In the genomic region with DNA sequence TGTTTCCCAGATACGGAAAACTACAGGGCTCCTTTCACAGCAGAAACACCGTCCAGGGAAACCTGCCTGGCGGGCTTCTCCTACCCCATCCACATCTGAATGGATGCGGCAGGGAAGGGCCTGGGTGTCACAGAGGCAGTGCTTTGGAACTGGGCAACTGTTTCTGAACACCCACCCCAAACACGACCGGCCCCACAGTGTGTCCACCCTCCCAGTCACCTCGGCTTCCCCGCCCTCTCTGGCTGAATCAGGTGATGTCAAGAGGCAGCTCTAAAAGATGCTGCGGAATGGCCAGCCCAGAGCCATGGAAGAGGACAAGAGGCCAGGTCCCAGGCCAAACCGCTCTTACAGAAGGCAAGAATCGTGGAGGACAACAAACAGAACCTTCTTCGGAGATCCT, we compare ENCODE assay signal across 36 cellular contexts. TPM values are rescaled to one million over a fixed set of nuclear protein-coding genes. Genes with fewer than 3 reads are reported as not detected.
"Had no signal": no experiment of that assay in that cellular context is flagged by ENCODE, and none has a peak within 500 bp of the region (broad histone marks: within the 10 kb centered on the region; RNA-seq: fewer than 3 reads in every experiment).

No MANE protein-coding gene starts in this region.

- H3K9me3 Mint-ChIP-seq: activated CD4-positive, alpha-beta memory T cell treated with anti-CD3 and anti-CD28 coated beads, Interleukin-2, amount 10 ng/mL, durations not matched to agents 7 days and 5 days; activated naive CD4-positive, alpha-beta T cell treated with anti-CD3 and anti-CD28 coated beads, Interleukin-2, amount 10 ng/mL, durations not matched to agents 7 days and 5 days; activated naive CD8-positive, alpha-beta T cell treated with anti-CD3 and anti-CD28 coated beads, Interleukin-2, amount 50 U/mL, for 24 hours; central memory CD8-positive, alpha-beta T cell had no signal

- DNase-seq: activated CD4-positive, alpha-beta memory T cell treated with anti-CD3 and anti-CD28 coated beads, Interleukin-2, amount 10 ng/mL, durations not matched to agents 7 days and 5 days; activated CD4-positive, alpha-beta T cell treated with anti-CD3 and anti-CD28 coated beads for 1 hour; activated CD4-positive, alpha-beta T cell treated with anti-CD3 and anti-CD28 coated beads for 48 hours; activated CD4-positive, CD25-positive, alpha-beta regulatory T cell; activated CD8-positive, alpha-beta memory T cell treated with anti-CD3 and anti-CD28 coated beads for 24 hours; activated CD8-positive, alpha-beta memory T cell treated with anti-CD3 and anti-CD28 coated beads, Interleukin-2, amount 10 ng/mL, durations not matched to agents 7 days and 5 days; activated CD8-positive, alpha-beta memory T cell treated with anti-CD3 and anti-CD28 coated beads, Interleukin-2, amount 50 U/mL, for 48 hours; activated effector memory CD4-positive, alpha-beta T cell treated with Interleukin-2 at 50 U/mL for 16 hours; activated naive CD4-positive, alpha-beta T cell treated with anti-CD3 and anti-CD28 coated beads, Interleukin-2, amount 10 ng/mL, durations not matched to agents 7 days and 5 days; activated naive CD8-positive, alpha-beta T cell treated with anti-CD3 and anti-CD28 coated beads, Interleukin-2, amount 50 U/mL, for 24 hours; activated T-cell treated with anti-CD3 and anti-CD28 coated beads, Interleukin-2, amount 50 U/mL, for 48 hours; aorta; brain microvascular endothelial cell; MG63; NCI-H1048; NCI-H1105 treated with DMSO at 0.1 percent for 48 hours; NCI-H1436; NCI-H1694; NCI-H1930; NCI-H2081 treated with DMSO at 0.1 percent for 48 hours; NCI-H345; NCI-H510A; NCI-H526; NCI-H748 treated with DMSO at 0.1 percent for 48 hours; NK-92 treated with Interleukin-12 subunit alpha and Interleukin-12 subunit beta, amount 100 ng/mL, for 24 hours; Right ventricle myocardium superior; SW 1271; T-helper 1 cell; T-helper 2 cell; T-helper 9 cell; WERI-Rb-1 had no signal

- ATAC-seq: activated CD8-positive, alpha-beta memory T cell treated with anti-CD3 and anti-CD28 coated beads, Interleukin-2, amount 10 ng/mL, durations not matched to agents 7 days and 5 days; activated naive CD8-positive, alpha-beta T cell treated with anti-CD3 and anti-CD28 coated beads, Interleukin-2, amount 50 U/mL, for 24 hours; K562 had no signal

- H3K4me3 ChIP-seq: K562, MG63, PC-9 had no signal

- H3K4me1 Mint-ChIP-seq: activated CD4-positive, alpha-beta memory T cell treated with anti-CD3 and anti-CD28 coated beads, Interleukin-2, amount 10 ng/mL, durations not matched to agents 7 days and 5 days; activated CD8-positive, alpha-beta memory T cell treated with anti-CD3 and anti-CD28 coated beads, Interleukin-2, amount 10 ng/mL, durations not matched to agents 7 days and 5 days; activated naive CD4-positive, alpha-beta T cell treated with anti-CD3 and anti-CD28 coated beads, Interleukin-2, amount 10 ng/mL, durations not matched to agents 7 days and 5 days; activated naive CD8-positive, alpha-beta T cell treated with anti-CD3 and anti-CD28 coated beads, Interleukin-2, amount 50 U/mL, for 24 hours had no signal

- H3K27me3 ChIP-seq: brain microvascular endothelial cell had no signal

- H3K9me3 ChIP-seq: MG63 had no signal

- H3K36me3 ChIP-seq: brain microvascular endothelial cell, MG63, WERI-Rb-1 had no signal

- H3K4me3 Mint-ChIP-seq: activated CD4-positive, alpha-beta memory T cell treated with anti-CD3 and anti-CD28 coated beads, Interleukin-2, amount 10 ng/mL, durations not matched to agents 7 days and 5 days; activated CD8-positive, alpha-beta memory T cell treated with anti-CD3 and anti-CD28 coated beads, Interleukin-2, amount 10 ng/mL, durations not matched to agents 7 days and 5 days; activated naive CD4-positive, alpha-beta T cell treated with anti-CD3 and anti-CD28 coated beads, Interleukin-2, amount 10 ng/mL, durations not matched to agents 7 days and 5 days; activated naive CD8-positive, alpha-beta T cell; activated naive CD8-positive, alpha-beta T cell treated with anti-CD3 and anti-CD28 coated beads, Interleukin-2, amount 50 U/mL, for 24 hours; central memory CD8-positive, alpha-beta T cell had no signal

- H3K27ac ChIP-seq: brain microvascular endothelial cell, PC-9, WERI-Rb-1 had no signal

- H3K36me3 Mint-ChIP-seq: activated CD8-positive, alpha-beta memory T cell treated with anti-CD3 and anti-CD28 coated beads, Interleukin-2, amount 10 ng/mL, durations not matched to agents 7 days and 5 days; activated naive CD4-positive, alpha-beta T cell treated with anti-CD3 and anti-CD28 coated beads, Interleukin-2, amount 10 ng/mL, durations not matched to agents 7 days and 5 days; activated naive CD8-positive, alpha-beta T cell had no signal

- H3K27ac Mint-ChIP-seq: activated CD4-positive, alpha-beta memory T cell treated with anti-CD3 and anti-CD28 coated beads, Interleukin-2, amount 10 ng/mL, durations not matched to agents 7 days and 5 days; activated CD8-positive, alpha-beta memory T cell treated with anti-CD3 and anti-CD28 coated beads, Interleukin-2, amount 10 ng/mL, durations not matched to agents 7 days and 5 days; activated naive CD4-positive, alpha-beta T cell treated with anti-CD3 and anti-CD28 coated beads, Interleukin-2, amount 10 ng/mL, durations not matched to agents 7 days and 5 days; activated naive CD8-positive, alpha-beta T cell; activated naive CD8-positive, alpha-beta T cell treated with anti-CD3 and anti-CD28 coated beads, Interleukin-2, amount 50 U/mL, for 24 hours had no signal

RNA-seq across cellular contexts. Expression of gene CACNG2, which starts 50.4 kb away (rescaled TPM):
- total RNA-seq: activated CD4-positive, alpha-beta memory T cell treated with anti-CD3 and anti-CD28 coated beads, Interleukin-2, amount 10 ng/mL, durations not matched to agents 7 days and 5 days; activated CD8-positive, alpha-beta memory T cell treated with anti-CD3 and anti-CD28 coated beads, Interleukin-2, amount 10 ng/mL, durations not matched to agents 7 days and 5 days; aorta; K562; OCI-LY7; PC-9; Right ventricle myocardium superior had no signal
- polyA plus RNA-seq: K562 had no signal
